Comparison of ENCODE assay signal across 8 cellular contexts in the genomic region with DNA sequence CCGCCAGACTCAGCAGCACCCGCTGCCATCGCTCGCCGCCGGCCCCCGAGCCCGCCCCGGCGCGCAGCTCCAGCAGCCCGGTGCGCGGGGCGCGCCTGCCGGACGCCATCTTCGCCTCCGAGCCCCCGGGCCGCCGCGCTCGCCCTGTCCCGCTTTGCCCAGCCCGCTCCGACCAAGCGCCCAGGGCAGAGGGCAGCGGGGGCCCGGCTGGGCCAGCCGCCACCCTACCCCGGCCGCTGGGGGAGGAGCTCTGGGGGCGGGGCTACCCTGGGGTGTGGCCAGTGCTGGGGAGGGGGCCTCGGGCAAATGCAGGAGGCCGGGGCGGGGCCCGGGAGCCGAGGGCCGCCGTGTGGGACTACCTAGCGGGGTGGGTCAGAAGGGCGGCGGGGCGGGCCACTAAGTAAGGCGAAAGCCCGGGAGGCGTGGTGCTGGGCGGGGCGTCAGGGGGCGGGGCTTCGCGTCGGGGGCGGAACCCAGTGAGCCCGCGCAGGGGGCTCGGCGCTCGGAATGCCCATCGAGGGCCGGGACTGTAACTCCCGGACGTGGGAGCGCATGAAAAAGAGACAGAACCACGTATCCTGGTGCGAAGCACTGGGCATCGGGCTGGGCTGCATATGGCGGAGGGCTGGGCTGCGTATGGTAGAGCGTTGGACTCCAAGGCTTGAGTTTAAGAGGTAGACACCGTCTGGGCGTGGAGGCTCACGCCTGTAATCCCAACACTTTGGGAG. TPM values are rescaled to one million over a fixed set of nuclear protein-coding genes. Genes with fewer than 3 reads are reported as not detected.
DNase-seq lines count a peak whose midpoint lies in the region; ATAC-seq and TF ChIP-seq lines count a peak whose summit lies in the region.

A gene (minus strand): TSS at position 252 of the 728 bp plus-strand sequence. CDS start 143 bp downstream, at position 109.

- H3K4me3 ChIP-seq in iPS-18c (ENCODE audit: insufficient read depth, low read depth, low read length) (peak within 1 kb of the TSS; percentile 71), skeletal muscle satellite cell (ENCODE audit: low read length) (peak within 1 kb of the TSS; percentile 93)

- in situ Hi-C loops in T47D (cut with HindIII; ENCODE audit: low pct_unique_long_range_greater_than_20kb, low sequenced_read_pairs), result no loop called here

- DNase-seq in GM10248 (ENCODE audit: extremely low spot score) (peak; percentile 97), NCI-H2107 treated with DMSO at 0.1 percent for 48 hours (lab: John Stamatoyannopoulos, UW; ENCODE audit: unreplicated experiment) (peak; percentile 31), T47D (ENCODE audit: low read depth in 1 of 2, low spot score in 1 of 2) (peak; percentile 95 to 98)

- TF ChIP-seq CTCF in GM10248 (IDR thresholded peaks at IDR 0.05; ENCODE audit: control extremely low read depth, extremely low read depth, low read depth, missing control alignments) (no peak), VCaP (conservative IDR thresholded peaks at IDR 0.05) (no peak)

- H3K27me3 ChIP-seq in skeletal muscle satellite cell (ENCODE audit: control insufficient read depth, insufficient read depth, low read length), result peaks cover 6% of the 10 kb centered on the region

- POLR2A ChIA-PET in GM10248 (lab: Yijun Ruan, JAX), result interaction anchor here (0.5 to 0.6 kb wide), 2 partner anchors 46 to 149 kb away, joined by 4 read pairs; a partner anchor contains a TSS

- H3K4me1 ChIP-seq in skeletal muscle satellite cell (ENCODE audit: control insufficient read depth, insufficient read depth, low read length), result peaks cover 9% of the 10 kb centered on the region

- CTCF ChIA-PET in GM10248 (lab: Yijun Ruan, JAX), result interaction anchor here (0.8 to 1.7 kb wide), 6 partner anchors 12 to 224 kb away, joined by 3 to 8 read pairs (median 5); no protein-coding TSS in a partner anchor

- H3K9ac ChIP-seq in skeletal muscle satellite cell (ENCODE audit: low read depth, low read length), result peak within 1 kb of the TSS; percentile 78

- H3K27ac ChIP-seq in VCaP, result peak within 1 kb of the TSS; percentile 74

- no peaks in the 10 kb centered on the region for H3K9me3 ChIP-seq in iPS-18c (ENCODE audit: control insufficient read depth, insufficient read depth, low read length)
- H3K9me3 ChIP-seq in skeletal muscle satellite cell (replicated peaks; ENCODE audit: low read length), result no peaks in the 10 kb centered on the region

- peak within 1 kb of the TSS; percentile 100 for H3K4me2 ChIP-seq in skeletal muscle satellite cell (ENCODE audit: low read length)

- ATAC-seq in HG02943 (IDR thresholded peaks at IDR 0.05; ENCODE audit: low read depth, unreplicated experiment), result peak; percentile 74
- no peak for ATAC-seq in GM21786 (IDR thresholded peaks at IDR 0.05; ENCODE audit: unreplicated experiment)

- H3K36me3 ChIP-seq in skeletal muscle satellite cell (ENCODE audit: insufficient read depth, low read length), result no peaks in the 10 kb centered on the region

RNA-seq across cellular contexts. Expression of the gene that starts here (rescaled TPM):
- 8.1 and 13.1 TPM in 2 replicates for total RNA-seq in skeletal muscle satellite cell (2012; rRNA removed)

Comparison
In these comparisons a context has a peak if more than half of its experiments do, and no peak if none do; other contexts are left out.
1. DNase-seq: peak in every context shown above with its lines; median percentile 97 in GM10248; 96 in T47D; 31 in NCI-H2107 treated with DMSO at 0.1 percent for 48 hours.